Comparison of ENCODE assay signal across 21 cellular contexts in genomic region chr14:59704054-59704453, GRCh38.
"Had no signal": no experiment of that assay in that cellular context is flagged by ENCODE, and none has a peak within 500 bp of the region (broad histone marks: within the 10 kb centered on the region; RNA-seq: fewer than 3 reads in every experiment).

No MANE protein-coding gene starts in this region.

- H3K27ac Mint-ChIP-seq: activated CD4-positive, alpha-beta memory T cell treated with anti-CD3 and anti-CD28 coated beads for 36 hours; activated naive CD4-positive, alpha-beta T cell treated with anti-CD3 and anti-CD28 coated beads for 36 hours; activated naive CD8-positive, alpha-beta T cell treated with anti-CD3 and anti-CD28 coated beads, Interleukin-2, amount 10 ng/mL, durations not matched to agents 7 days and 5 days; effector memory CD8-positive, alpha-beta T cell; memory B cell; natural killer cell treated with Interleukin-12 subunit alpha and Interleukin-12 subunit beta and Interleukin-15 and Interleukin-18, amount 100 ng/mL, for 72 hours; T-helper 1 cell treated with Interleukin-12 subunit alpha and Interleukin-12 subunit beta and Interleukin-4 antibody, amounts not matched to agents 30 μg/mL and 1 μg/mL, for 36 hours had no signal

- H3K27ac ChIP-seq: ovary, prostate gland, thyroid gland had no signal

- H3K4me3 Mint-ChIP-seq: activated CD4-positive, alpha-beta memory T cell treated with anti-CD3 and anti-CD28 coated beads for 36 hours; activated naive CD4-positive, alpha-beta T cell treated with anti-CD3 and anti-CD28 coated beads for 36 hours; activated naive CD8-positive, alpha-beta T cell treated with anti-CD3 and anti-CD28 coated beads, Interleukin-2, amount 10 ng/mL, durations not matched to agents 7 days and 5 days; effector memory CD8-positive, alpha-beta T cell; memory B cell; natural killer cell treated with Interleukin-12 subunit alpha and Interleukin-12 subunit beta and Interleukin-15 and Interleukin-18, amount 100 ng/mL, for 72 hours; T-helper 1 cell treated with Interleukin-12 subunit alpha and Interleukin-12 subunit beta and Interleukin-4 antibody, amounts not matched to agents 30 μg/mL and 1 μg/mL, for 36 hours had no signal

- H3K36me3 Mint-ChIP-seq: activated CD4-positive, alpha-beta memory T cell treated with anti-CD3 and anti-CD28 coated beads for 36 hours; activated naive CD8-positive, alpha-beta T cell treated with anti-CD3 and anti-CD28 coated beads, Interleukin-2, amount 10 ng/mL, durations not matched to agents 7 days and 5 days; memory B cell; natural killer cell treated with Interleukin-12 subunit alpha and Interleukin-12 subunit beta and Interleukin-15 and Interleukin-18, amount 100 ng/mL, for 72 hours had no signal

- H3K27me3 Mint-ChIP-seq: effector memory CD8-positive, alpha-beta T cell had no signal

- ATAC-seq: effector memory CD8-positive, alpha-beta T cell; esophagus mucosa; natural killer cell treated with Interleukin-12 subunit alpha and Interleukin-12 subunit beta and Interleukin-15 and Interleukin-18, amount 100 ng/mL, for 72 hours had no signal

- H3K4me1 ChIP-seq: prostate gland, thyroid gland had no signal

- DNase-seq: activated CD4-positive, alpha-beta memory T cell treated with anti-CD3 and anti-CD28 coated beads for 36 hours; activated CD4-positive, alpha-beta T cell treated with anti-CD3 and anti-CD28 coated beads for 48 hours; activated CD4-positive, CD25-positive, alpha-beta regulatory T cell; activated effector memory CD4-positive, alpha-beta T cell treated with Interleukin-2 at 50 U/mL for 16 hours; activated naive CD4-positive, alpha-beta T cell treated with anti-CD3 and anti-CD28 coated beads for 36 hours; activated naive CD8-positive, alpha-beta T cell treated with anti-CD3 and anti-CD28 coated beads, Interleukin-2, amount 10 ng/mL, durations not matched to agents 7 days and 5 days; activated T-cell treated with anti-CD3 and anti-CD28 coated beads, Interleukin-2, amount 50 U/mL, for 48 hours; central memory CD4-positive, alpha-beta T cell; effector memory CD8-positive, alpha-beta T cell; glutamatergic neuron; left cardiac atrium; ovary; stimulated activated CD4-positive, alpha-beta T cell treated with anti-CD3 and anti-CD28 coated beads, Interleukin-4, amount 100 ng/mL, for 24 hours; stimulated activated naive CD4-positive, alpha-beta T cell treated with Interleukin-2 at 50 U/mL for 16 hours; T1000; thyroid gland had no signal

- H3K9me3 ChIP-seq: ovary, prostate gland, thyroid gland had no signal

- H3K4me3 ChIP-seq: ovary, prostate gland, thyroid gland had no signal

- H3K27me3 ChIP-seq: ovary, thyroid gland had no signal

- H3K9me3 Mint-ChIP-seq: activated CD4-positive, alpha-beta memory T cell treated with anti-CD3 and anti-CD28 coated beads for 36 hours; T-helper 1 cell treated with Interleukin-12 subunit alpha and Interleukin-12 subunit beta and Interleukin-4 antibody, amounts not matched to agents 30 μg/mL and 1 μg/mL, for 36 hours had no signal

- H3K4me1 Mint-ChIP-seq: activated naive CD8-positive, alpha-beta T cell treated with anti-CD3 and anti-CD28 coated beads, Interleukin-2, amount 10 ng/mL, durations not matched to agents 7 days and 5 days; memory B cell had no signal

- H3K36me3 ChIP-seq: ovary, prostate gland, thyroid gland had no signal
